8 cellular contexts compared by ENCODE assay signal in genomic region chr12:69157023-69157655, GRCh38.
A peak's percentile ranks its signal among the peaks of the same experiment; 100 is the strongest.
DNase-seq lines count a peak whose midpoint lies in the region; ATAC-seq, FAIRE-seq and TF ChIP-seq lines count a peak whose summit lies in the region.

No MANE protein-coding gene starts in this region.

- TF ChIP-seq CTCF in adrenal gland (IDR thresholded peaks at IDR 0.05) = peak; percentile 68 to 94 (median 80)
- TF ChIP-seq CTCF in right atrium auricular region (IDR thresholded peaks at IDR 0.05) = peak; percentile 71 to 92
- TF ChIP-seq CTCF in sigmoid colon (IDR thresholded peaks at IDR 0.05) = peak in 3 of 4 experiments; percentile 44 to 82 (median 54)

- H3K27ac ChIP-seq in adrenal gland (no peak overlapping the region), right atrium auricular region (no peak overlapping the region), sigmoid colon (no peak overlapping the region)

- peak; percentile 45 for DNase-seq in GM12892 (ENCODE audit: insufficient read length)
- DNase-seq in NCI-H1092 (lab: John Stamatoyannopoulos, UW) = peak; percentile 69
- peak; percentile 69 to 90 (median 78) for DNase-seq in T-helper 1 cell
- peak; percentile 86 to 93 (median 89) for DNase-seq in adrenal gland
- peak; percentile 79 for DNase-seq in right atrium auricular region (ENCODE audit: low spot score)
- peak; percentile 86 for DNase-seq in sigmoid colon
- no peak for DNase-seq in NCI-H128 (lab: John Stamatoyannopoulos, UW; ENCODE audit: unreplicated experiment)

- H3K27me3 ChIP-seq in adrenal gland (no peaks in the 10 kb centered on the region), right atrium auricular region (no peaks in the 10 kb centered on the region), sigmoid colon (no peaks in the 10 kb centered on the region)

- intact Hi-C loops in adrenal gland (cut with DNase I) (loop anchor here (10.0 kb wide), 2 partner anchors 98 to 292 kb away; no protein-coding TSS in a partner anchor), sigmoid colon (cut with DNase I) (loop anchor here (5.0 kb wide), 1 partner anchor 80 kb away; the partner anchor contains the start of gene CPSF6)

- peak; percentile 95 for FAIRE-seq in GM12892 (lab: Jason Lieb, UNC)

- H3K36me3 ChIP-seq in adrenal gland (replicated peaks in 1 of 2) (no peaks in the 10 kb centered on the region), right atrium auricular region (no peaks in the 10 kb centered on the region), sigmoid colon (no peaks in the 10 kb centered on the region)

- H3K4me1 ChIP-seq in adrenal gland (replicated peaks in 1 of 2) = peaks cover 13 to 17% of the 10 kb centered on the region in 2 donors
- H3K4me1 ChIP-seq in right atrium auricular region = no peaks in the 10 kb centered on the region
- H3K4me1 ChIP-seq in sigmoid colon = peaks cover 0 to 6% (median 0%) of the 10 kb centered on the region in 4 donors

- TF ChIP-seq POLR2A in GM12892 (IDR thresholded peaks at IDR 0.05; ENCODE audit: low read depth, low read length) (no peak), adrenal gland (IDR thresholded peaks at IDR 0.05) (no peak), sigmoid colon (IDR thresholded peaks at IDR 0.05) (no peak)

- H3K9me3 ChIP-seq in adrenal gland (replicated peaks in 1 of 3) = no peaks in the 10 kb centered on the region
- no peaks in the 10 kb centered on the region for H3K9me3 ChIP-seq in right atrium auricular region
- H3K9me3 ChIP-seq in sigmoid colon = no peaks in the 10 kb centered on the region

- ATAC-seq in HG02623 (IDR thresholded peaks at IDR 0.05; ENCODE audit: unreplicated experiment) = peak; percentile 96

- H3K4me3 ChIP-seq in adrenal gland (peak overlapping the region in 1 of 4 donors; percentile 5), right atrium auricular region (no peak overlapping the region), sigmoid colon (no peak overlapping the region)

- no peak for TF ChIP-seq EP300 in sigmoid colon (IDR thresholded peaks at IDR 0.05)

- 11 to 24% (median 17%) methylated on average over 8 to 13 of the region's 13 CpGs for WGBS in adrenal gland, 4 donors
- 16 to 18% methylated on average over 13 of the region's 13 CpGs for WGBS in sigmoid colon, 2 donors
